ENCODE assay signal across 8 cellular contexts in the genomic region with DNA sequence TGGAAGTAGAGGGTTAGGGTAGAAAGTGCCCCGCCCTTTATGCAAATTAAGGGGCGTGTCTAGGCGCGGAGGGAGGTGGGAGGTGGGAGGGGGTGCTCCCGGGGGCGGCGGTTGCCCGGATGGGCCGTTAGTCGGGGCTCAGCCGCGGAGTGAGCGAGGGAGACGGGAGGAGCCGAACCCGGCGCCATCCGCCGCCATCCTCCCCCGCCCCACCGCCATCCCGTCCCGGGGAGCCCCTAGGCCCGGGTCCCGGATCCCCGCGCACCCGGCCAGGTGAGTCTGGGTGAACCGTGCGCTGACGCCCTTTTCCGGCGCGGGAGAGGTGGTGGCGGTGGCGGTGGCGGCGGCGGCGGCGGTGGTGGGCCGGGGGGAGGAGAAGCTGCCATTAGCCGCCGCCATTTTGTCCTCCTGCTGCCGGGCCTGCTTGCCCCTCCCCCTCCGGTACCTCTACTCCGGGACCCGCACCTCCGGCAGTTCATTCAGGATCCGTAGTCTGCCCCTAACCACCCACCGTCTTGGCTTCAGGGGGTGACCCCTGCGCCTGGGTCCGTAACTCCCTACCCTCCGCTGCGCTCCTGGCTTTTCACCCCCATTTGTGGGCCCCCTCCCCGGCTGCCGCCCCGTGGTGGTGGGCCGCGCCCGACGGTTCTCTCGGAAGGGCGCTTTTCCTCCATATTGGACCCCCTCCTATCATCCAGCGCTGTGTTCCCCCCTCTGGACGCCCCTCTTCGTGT. TPM values are rescaled to one million over a fixed set of nuclear protein-coding genes. Genes with fewer than 3 reads are reported as not detected.
A peak's percentile ranks its signal among the peaks of the same experiment; 100 is the strongest.
DNase-seq lines count a peak whose midpoint lies in the region; ATAC-seq and TF ChIP-seq lines count a peak whose summit lies in the region.

Gene PRRC2A, plus strand, starts transcription at position 130 of the 734 bp plus-strand sequence. CDS start 2,075 bp downstream, outside the sequence.

- H3K36me3 Mint-ChIP-seq in WTC11 = peaks cover 45% of the 10 kb centered on the region

- H3K27me3 Mint-ChIP-seq in WTC11 (ENCODE audit: low read depth) = no peaks in the 10 kb centered on the region; the same call in 1 of the 2 replicates

- peak; percentile 8 for ATAC-seq in GM18508 (IDR thresholded peaks at IDR 0.05; ENCODE audit: insufficient read depth, unreplicated experiment)
- peak; percentile 41 for ATAC-seq in HG02943 (IDR thresholded peaks at IDR 0.05; ENCODE audit: low read depth, unreplicated experiment)
- peak; percentile 34 for ATAC-seq in WTC11

- peak within 1 kb of the TSS; percentile 92 for H3K4me3 Mint-ChIP-seq in WTC11

- TF ChIP-seq CTCF in WTC11 (IDR thresholded peaks at IDR 0.05) = no peak

- H3K9me3 Mint-ChIP-seq in WTC11 = no peaks in the 10 kb centered on the region

- peaks cover 23% of the 10 kb centered on the region for H3K4me1 Mint-ChIP-seq in WTC11

- POLR2A ChIA-PET in WTC11 (lab: Charles Lee) = interaction anchor here (1.0 kb wide), 1 partner anchor 80 kb away, joined by 5 read pairs; the partner anchor contains the start of gene DDX39B

- peak; percentile 72 for DNase-seq in A172 (ENCODE audit: low spot score)
- peak; percentile 98 to 99 for DNase-seq in NCI-H187 (lab: John Stamatoyannopoulos, UW)
- DNase-seq in WTC11 (ENCODE audit: low spot score) = peak; percentile 78
- peak; percentile 77 for DNase-seq in dermis blood vessel endothelial cell
- DNase-seq in lung microvascular endothelial cell (ENCODE audit: low read depth in 2 of 2) = no peak
- DNase-seq in stimulated activated CD8-positive, alpha-beta memory T cell treated with anti-CD3 and anti-CD28 coated beads, Interleukin-15, amount 100 ng/mL, for 1 hour (ENCODE audit: low read depth) = peak; percentile 51

- H3K27ac Mint-ChIP-seq in WTC11 = peak within 1 kb of the TSS; percentile 100

- CTCF ChIA-PET in WTC11 (lab: Charles Lee) = interaction anchor here (0.6 to 1.7 kb wide), 4 partner anchors 23 to 186 kb away, joined by 3 to 10 read pairs (median 4); no protein-coding TSS in a partner anchor

TF ChIP-seq in WTC11, 78 proteins besides CTCF, POLR2A, EP300 and RAD21 (continues in another document):
- TF ChIP-seq CBFB (CRISPR knock-in tag; IDR thresholded peaks at IDR 0.05; ENCODE audit: low read depth) (no peak), ZNF263 (CRISPR knock-in tag; IDR thresholded peaks at IDR 0.05; ENCODE audit: low read depth) (no peak), RORB (CRISPR knock-in tag; IDR thresholded peaks at IDR 0.05) (no peak), TP53 (CRISPR knock-in tag; IDR thresholded peaks at IDR 0.05) (no peak), USF2 (CRISPR knock-in tag; IDR thresholded peaks at IDR 0.05) (no peak), FOXP4 (CRISPR knock-in tag; IDR thresholded peaks at IDR 0.05) (no peak), ZNF219 (CRISPR knock-in tag; IDR thresholded peaks at IDR 0.05; ENCODE audit: borderline replicate concordance) (no peak), MXD4 (CRISPR knock-in tag; IDR thresholded peaks at IDR 0.05; ENCODE audit: borderline replicate concordance) (no peak), ATF6 (CRISPR knock-in tag; IDR thresholded peaks at IDR 0.05) (no peak), KAT7 (CRISPR knock-in tag; IDR thresholded peaks at IDR 0.05; ENCODE audit: borderline replicate concordance) (peak; percentile 93; the same call in 1 of the 2 replicates), SP1 (CRISPR knock-in tag; conservative IDR thresholded peaks at IDR 0.05) (peak; percentile 62; the same call in 1 of the 2 replicates), ZNF671 (CRISPR knock-in tag; IDR thresholded peaks at IDR 0.05) (no peak), TEAD1 (CRISPR knock-in tag; IDR thresholded peaks at IDR 0.05) (0 out of 2 replicates have a peak, but pooled peaks have one; percentile 49), SMAD4 (CRISPR knock-in tag; IDR thresholded peaks at IDR 0.05) (no peak), ARID4B (CRISPR knock-in tag; IDR thresholded peaks at IDR 0.05; ENCODE audit: borderline replicate concordance) (peak; percentile 55; the same call in 1 of the 2 replicates), SMAD3 (CRISPR knock-in tag; IDR thresholded peaks at IDR 0.05; ENCODE audit: borderline replicate concordance) (no peak)
- TF ChIP-seq, protein P1, sequence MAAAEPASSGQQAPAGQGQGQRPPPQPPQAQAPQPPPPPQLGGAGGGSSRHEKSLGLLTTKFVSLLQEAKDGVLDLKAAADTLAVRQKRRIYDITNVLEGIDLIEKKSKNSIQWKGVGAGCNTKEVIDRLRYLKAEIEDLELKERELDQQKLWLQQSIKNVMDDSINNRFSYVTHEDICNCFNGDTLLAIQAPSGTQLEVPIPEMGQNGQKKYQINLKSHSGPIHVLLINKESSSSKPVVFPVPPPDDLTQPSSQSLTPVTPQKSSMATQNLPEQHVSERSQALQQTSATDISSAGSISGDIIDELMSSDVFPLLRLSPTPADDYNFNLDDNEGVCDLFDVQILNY (CRISPR knock-in tag; IDR thresholded peaks at IDR 0.05) = peak; percentile 17; the same call in 1 of the 2 replicates

RNA-seq across cellular contexts. Expression of gene PRRC2A, which starts in this region (rescaled TPM):
- total RNA-seq in A172 (2014; rRNA removed; shearing (Covaris generic)) = 46.7 and 55.9 TPM in 2 replicates
- 372 to 381 TPM (median 373 TPM) in 3 replicates for total RNA-seq in WTC11 (2021)
- total RNA-seq in dermis blood vessel endothelial cell = 32.2 and 70.8 TPM in 2 replicates
- 19.4 and 27.2 TPM in 2 replicates for total RNA-seq in lung microvascular endothelial cell

Comparison
In these comparisons a context has a peak if more than half of its experiments do, and no peak if none do; other contexts are left out.
1. DNase-seq: peak in A172 (single experiment), NCI-H187 (2 of 2), WTC11 (single experiment), dermis blood vessel endothelial cell (single experiment) and stimulated activated CD8-positive, alpha-beta memory T cell treated with anti-CD3 and anti-CD28 coated beads, Interleukin-15, amount 100 ng/mL, for 1 hour (single experiment); none in lung microvascular endothelial cell (0 of 2).
2. Peak in every context shown above with its lines, with median percentiles within 50 percentile points of each other: ATAC-seq.